In genomic region chr17:17146791-17147406, GRCh38 we compare ENCODE assay signal across 9 cellular contexts. TPM values are rescaled to one million over a fixed set of nuclear protein-coding genes. Genes with fewer than 3 reads are reported as not detected.
DNase-seq lines count a peak whose midpoint lies in the region; ATAC-seq and TF ChIP-seq lines count a peak whose summit lies in the region.
"Had no signal": no experiment of that assay in that cellular context is flagged by ENCODE, and none has a peak within 500 bp of the region (broad histone marks: within the 10 kb centered on the region; RNA-seq: fewer than 3 reads in every experiment).

No MANE protein-coding gene starts in this region.

- TF ChIP-seq POLR2A in breast epithelium (IDR thresholded peaks at IDR 0.05), result no peak
- no peak for TF ChIP-seq POLR2A in erythroblast (IDR thresholded peaks at IDR 0.05; ENCODE audit: low read length)

- no peaks in the 10 kb centered on the region for H3K36me3 ChIP-seq in breast epithelium

- no peaks in the 10 kb centered on the region for H3K9me3 ChIP-seq in breast epithelium

- H3K27ac ChIP-seq in breast epithelium, result peak overlapping the region in 1 of 2 donors; percentile 55

- intact Hi-C loops in breast epithelium (cut with DNase I; ENCODE audit: low total_unique reads), result no loop called here

- peak in 1 of 3 donors; percentile 33 for TF ChIP-seq CTCF in breast epithelium (IDR thresholded peaks at IDR 0.05)

- H3K4me1 ChIP-seq in breast epithelium, result no peaks in the 10 kb centered on the region

- H3K27me3 ChIP-seq in breast epithelium, result no peaks in the 10 kb centered on the region

- no peak overlapping the region for H3K4me3 ChIP-seq in breast epithelium

- in situ Hi-C loops in T47D (cut with HindIII; ENCODE audit: low pct_unique_long_range_greater_than_20kb, low sequenced_read_pairs), result no loop called here

- ATAC-seq in HG03457 (IDR thresholded peaks at IDR 0.05; ENCODE audit: unreplicated experiment), result no peak
- ATAC-seq in HG02759 (IDR thresholded peaks at IDR 0.05; ENCODE audit: unreplicated experiment), result no peak

- DNase-seq in T47D (ENCODE audit: low read depth in 1 of 2, low spot score in 1 of 2) (peak; percentile 30 to 54), breast epithelium (ENCODE audit: low spot score in 2 of 2) (no peak), SKM-1 (lab: John Stamatoyannopoulos, UW; ENCODE audit: unreplicated experiment) (peak; percentile 22), erythroblast (lab: John Stamatoyannopoulos, UW) (peak; percentile 39 to 54), NCI-H510A treated with DMSO at 0.1 percent for 48 hours (lab: John Stamatoyannopoulos, UW) (no peak)
- peak; percentile 25 for DNase-seq in stimulated activated CD8-positive, alpha-beta memory T cell treated with anti-CD3 and anti-CD28 coated beads, Interleukin-4, amount 100 ng/mL, for 24 hours (ENCODE audit: low read depth)
- DNase-seq: NCI-H1048 had no signal

RNA-seq across cellular contexts. Expression of gene PLD6, which starts 59.2 kb away (rescaled TPM):
- total RNA-seq in breast epithelium, result 1 to 10 TPM; 2.9 to 4.0 (median 3.8) TPM

Comparison
In these comparisons a context has a peak if more than half of its experiments do, and no peak if none do; other contexts are left out.
1. DNase-seq: peak in T47D (2 of 2), SKM-1 (single experiment), erythroblast (2 of 2) and stimulated activated CD8-positive, alpha-beta memory T cell treated with anti-CD3 and anti-CD28 coated beads, Interleukin-4, amount 100 ng/mL, for 24 hours (single experiment); none in breast epithelium (0 of 2) and NCI-H510A treated with DMSO at 0.1 percent for 48 hours (single experiment).